In genomic region chr2:144711546-144712276, GRCh38 we compare ENCODE assay signal across 20 cellular contexts.
DNase-seq lines count a peak whose midpoint lies in the region; ATAC-seq and TF ChIP-seq lines count a peak whose summit lies in the region.
"Had no signal": no experiment of that assay in that cellular context is flagged by ENCODE, and none has a peak within 500 bp of the region (broad histone marks: within the 10 kb centered on the region; RNA-seq: fewer than 3 reads in every experiment).

No MANE protein-coding gene starts in this region.

- no peaks in the 10 kb centered on the region for H3K9me1 ChIP-seq in IMR-90 (ENCODE audit: insufficient read depth, low read length)

- H2AFZ ChIP-seq in IMR-90 (replicated peaks; ENCODE audit: low read length, poor library complexity) = no peak overlapping the region

- H3K36me3 ChIP-seq in IMR-90 (ENCODE audit: control insufficient read depth, insufficient read depth, low read length) = no peaks in the 10 kb centered on the region
- no peaks in the 10 kb centered on the region for H3K36me3 ChIP-seq in heart right ventricle

- no peak for DNase-seq in IMR-90
- peak; percentile 33 for DNase-seq in RPMI7951 (ENCODE audit: low read depth)
- DNase-seq in foreskin melanocyte = peak; percentile 92
- DNase-seq in sciatic nerve (ENCODE audit: low spot score) = no peak
- DNase-seq in T-helper 2 cell = no peak
- DNase-seq in heart right ventricle = no peak
- no peak for DNase-seq in activated naive CD4-positive, alpha-beta T cell treated with anti-CD3 and anti-CD28 coated beads, Interleukin-2, amount 10 ng/mL, durations not matched to agents 7 days and 5 days
- DNase-seq: activated CD4-positive, alpha-beta T cell treated with anti-CD3 and anti-CD28 coated beads for 36 hours; activated gamma-delta T cell treated with Interleukin-2 at 50 U/mL for 16 hours; anterior cingulate cortex; COR-L47; GDM1; H7; immature natural killer cell; NCI-H2081 treated with DMSO at 0.1 percent for 48 hours; stimulated activated CD4-positive, alpha-beta T cell treated with anti-CD3 and anti-CD28 coated beads, Interleukin-4, amount 100 ng/mL, for 1 hour had no signal

- no peaks in the 10 kb centered on the region for H3K27me3 Mint-ChIP-seq in activated naive CD4-positive, alpha-beta T cell treated with anti-CD3 and anti-CD28 coated beads, Interleukin-2, amount 10 ng/mL, durations not matched to agents 7 days and 5 days

- no peaks in the 10 kb centered on the region for H3K36me3 Mint-ChIP-seq in activated naive CD4-positive, alpha-beta T cell treated with anti-CD3 and anti-CD28 coated beads, Interleukin-2, amount 10 ng/mL, durations not matched to agents 7 days and 5 days

- ATAC-seq in IMR-90 (ENCODE audit: low read depth) (no peak), sciatic nerve (peak; percentile 49), HG02623 (IDR thresholded peaks at IDR 0.05; ENCODE audit: unreplicated experiment) (no peak), heart right ventricle (no peak)
- ATAC-seq: activated CD4-positive, alpha-beta T cell treated with anti-CD3 and anti-CD28 coated beads for 36 hours had no signal

- H3K9me3 Mint-ChIP-seq in activated naive CD4-positive, alpha-beta T cell treated with anti-CD3 and anti-CD28 coated beads, Interleukin-2, amount 10 ng/mL, durations not matched to agents 7 days and 5 days = no peaks in the 10 kb centered on the region
- H3K9me3 Mint-ChIP-seq: T-helper 2 cell treated with Interferon-gamma antibody and Interleukin-4, amounts not matched to agents 5 μg/mL and 100 μg/mL, for 36 hours had no signal

- no peaks in the 10 kb centered on the region for H3K79me1 ChIP-seq in IMR-90 (ENCODE audit: low read depth in 1 of 2, low read length in 2 of 2)

- H3K4me3 Mint-ChIP-seq in activated naive CD4-positive, alpha-beta T cell treated with anti-CD3 and anti-CD28 coated beads, Interleukin-2, amount 10 ng/mL, durations not matched to agents 7 days and 5 days = no peak overlapping the region
- H3K4me3 Mint-ChIP-seq: activated CD4-positive, alpha-beta T cell treated with anti-CD3 and anti-CD28 coated beads for 36 hours; immature natural killer cell; T-helper 2 cell treated with Interferon-gamma antibody and Interleukin-4, amounts not matched to agents 5 μg/mL and 100 μg/mL, for 36 hours had no signal

- WGBS in IMR-90 (ENCODE audit: extremely low coverage in 2 of 2, insufficient read length in 1 of 2), 2 experiments = 100% methylated on average over 2 of the region's 8 CpGs; no CpG with 5 or more reads in 1 of the 2 experiments
- WGBS in heart right ventricle, 2 donors = 86 to 93% methylated on average over 8 of the region's 8 CpGs

- CTCF ChIA-PET in IMR-90 (lab: Yijun Ruan, JAX) = interaction anchor here (0.6 to 1.1 kb wide), 2 partner anchors 119 to 1536 kb away, joined by 3 to 4 read pairs; no protein-coding TSS in a partner anchor
- CTCF ChIA-PET in activated naive CD4-positive, alpha-beta T cell treated with anti-CD3 and anti-CD28 coated beads, Interleukin-2, amount 10 ng/mL, durations not matched to agents 7 days and 5 days (lab: Charles Lee) = no interaction called here

- no peak overlapping the region for H3K14ac ChIP-seq in IMR-90 (replicated peaks; ENCODE audit: low read depth, low read length)

- H2BK120ac ChIP-seq in IMR-90 (ENCODE audit: low read depth, low read length) = peak overlapping the region; percentile 28

- TF ChIP-seq CTCF in IMR-90 (conservative IDR thresholded peaks at IDR 0.05; ENCODE audit: low read depth, low read length) (no peak), heart right ventricle (IDR thresholded peaks at IDR 0.05) (no peak)

- H2BK5ac ChIP-seq in IMR-90 (ENCODE audit: low read depth, low read length, poor library complexity, severe bottlenecking) = no peak overlapping the region

- H4K20me1 ChIP-seq in IMR-90 (ENCODE audit: insufficient read depth, low read length) = no peaks in the 10 kb centered on the region

- 0 out of 3 replicates have a peak overlapping the region, but pooled peaks have one; percentile 14 for H2BK15ac ChIP-seq in IMR-90 (ENCODE audit: low read depth, low read length)

- H4K5ac ChIP-seq in IMR-90 (ENCODE audit: low read depth, low read length) = peak overlapping the region; percentile 72; the same call in 1 of the 2 replicates

- peak overlapping the region; percentile 26; the same call in 1 of the 2 replicates for H3K4me2 ChIP-seq in IMR-90 (ENCODE audit: low read depth, low read length)

- H3K9ac ChIP-seq in IMR-90 (ENCODE audit: low read depth, low read length) = no peak overlapping the region

- no peak overlapping the region for H3K23ac ChIP-seq in IMR-90 (ENCODE audit: low read depth, low read length)

- H2AK9ac ChIP-seq in IMR-90 (replicated peaks; ENCODE audit: low read depth, low read length, poor library complexity) = no peak overlapping the region

- H3K9me3 ChIP-seq in IMR-90 (ENCODE audit: control insufficient read depth, insufficient read depth, low read length) (no peaks in the 10 kb centered on the region), heart right ventricle (no peaks in the 10 kb centered on the region)

- no peaks in the 10 kb centered on the region for H3K4me1 Mint-ChIP-seq in activated naive CD4-positive, alpha-beta T cell treated with anti-CD3 and anti-CD28 coated beads, Interleukin-2, amount 10 ng/mL, durations not matched to agents 7 days and 5 days
- H3K4me1 Mint-ChIP-seq: activated CD4-positive, alpha-beta T cell treated with anti-CD3 and anti-CD28 coated beads for 36 hours had no signal

- H3K56ac ChIP-seq in IMR-90 (ENCODE audit: extremely low read depth, insufficient read depth, low read length) = no peak overlapping the region

- H3K4me1 ChIP-seq in IMR-90 (ENCODE audit: control insufficient read depth, insufficient read depth, low read length) (peaks cover 4% of the 10 kb centered on the region), heart right ventricle (peaks cover 0 to 15% (median 10%) of the 10 kb centered on the region in 9 donors)

- H3K27ac Mint-ChIP-seq in activated naive CD4-positive, alpha-beta T cell treated with anti-CD3 and anti-CD28 coated beads, Interleukin-2, amount 10 ng/mL, durations not matched to agents 7 days and 5 days = no peak overlapping the region
- H3K27ac Mint-ChIP-seq: activated CD4-positive, alpha-beta T cell treated with anti-CD3 and anti-CD28 coated beads for 36 hours; immature natural killer cell; T-helper 2 cell treated with Interferon-gamma antibody and Interleukin-4, amounts not matched to agents 5 μg/mL and 100 μg/mL, for 36 hours had no signal

- H3K4ac ChIP-seq in IMR-90 (ENCODE audit: low read depth, low read length) = no peak overlapping the region

- in situ Hi-C loops in IMR-90 (cut with MboI; ENCODE audit: low sequenced_read_pairs) = no loop called here

- no peak overlapping the region for H4K91ac ChIP-seq in IMR-90 (ENCODE audit: insufficient read depth, low read depth, low read length)

- H3K27ac ChIP-seq in IMR-90 (ENCODE audit: insufficient read depth, low read length) (peak overlapping the region; percentile 55; the same call in 1 of the 2 replicates), heart right ventricle (no peak overlapping the region)
- H3K27ac ChIP-seq: epithelial cell of prostate had no signal

- no peaks in the 10 kb centered on the region for H3K27me3 ChIP-seq in IMR-90 (ENCODE audit: control insufficient read depth, insufficient read depth, low read length)
- H3K27me3 ChIP-seq in heart right ventricle = no peaks in the 10 kb centered on the region

- H2BK20ac ChIP-seq in IMR-90 (ENCODE audit: low read depth, low read length) = peak overlapping the region; percentile 31; the same call in 1 of the 2 replicates

- no peak for TF ChIP-seq POLR2A in IMR-90 (IDR thresholded peaks at IDR 0.05; ENCODE audit: low read depth, low read length)

- H3K4me3 ChIP-seq in IMR-90 (ENCODE audit: insufficient read depth, low read depth, low read length) (no peak overlapping the region), heart right ventricle (no peak overlapping the region)
- H3K4me3 ChIP-seq: lung had no signal

- H3K18ac ChIP-seq in IMR-90 (ENCODE audit: low read depth, low read length) = peak overlapping the region; percentile 85

- TF ChIP-seq RAD21 in IMR-90 (IDR thresholded peaks at IDR 0.05; ENCODE audit: low read length) = no peak

- intact Hi-C loops in IMR-90 (cut with micrococcal nuclease) = no loop called here
- intact Hi-C loops in sciatic nerve (cut with DNase I) = no loop called here
- intact Hi-C loops in heart right ventricle (cut with DNase I) = loop anchor here in 1 of 10 donors (10.0 kb wide), 1 partner anchor 187 kb away; the partner anchor contains the start of gene ZEB2

- peak overlapping the region in 1 of 2 experiments; percentile 23; a peak in 1 of 4 replicates for H4K8ac ChIP-seq in IMR-90 (ENCODE audit: low read depth in 2 of 2, low read length in 2 of 2)

- dilution Hi-C loops in IMR-90 (cut with HindIII; ENCODE audit: low sequenced_read_pairs, unreplicated experiment) = no loop called here

- POLR2A ChIA-PET in IMR-90 (lab: Charles Lee; ENCODE audit: unreplicated experiment) = no interaction called here

- H2AK5ac ChIP-seq in IMR-90 (ENCODE audit: low read depth, low read length) = no peak overlapping the region

- BruUV-seq in IMR-90 (replicated peaks; lab: Mats Ljungman, UMichigan) = no TSS peak

TF ChIP-seq in IMR-90, 13 proteins besides CTCF, POLR2A, EP300 and RAD21:
- TF ChIP-seq MAZ (IDR thresholded peaks at IDR 0.05; ENCODE audit: borderline replicate concordance, low read depth, low read length) (no peak), RFX5 (IDR thresholded peaks at IDR 0.05; ENCODE audit: low read depth, low read length) (no peak), CHD1 (IDR thresholded peaks at IDR 0.05; ENCODE audit: low read depth, low read length) (no peak), ELK1 (IDR thresholded peaks at IDR 0.05; ENCODE audit: borderline replicate concordance, low read depth, low read length) (no peak), FOS (IDR thresholded peaks at IDR 0.05; ENCODE audit: low read depth, low read length) (no peak), SMC3 (IDR thresholded peaks at IDR 0.05; ENCODE audit: low read depth, low read length) (no peak), MXI1 (IDR thresholded peaks at IDR 0.05; ENCODE audit: borderline replicate concordance, low read depth, low read length) (no peak), NFE2L2 (IDR thresholded peaks at IDR 0.05; ENCODE audit: low read depth, low read length) (no peak)

Comparison
In these comparisons a context has a peak if more than half of its experiments do, and no peak if none do; other contexts are left out.
1. DNase-seq: peak in RPMI7951 (single experiment) and foreskin melanocyte (single experiment); none in IMR-90 (single experiment), sciatic nerve (single experiment), T-helper 2 cell (0 of 5), heart right ventricle (0 of 2) and activated naive CD4-positive, alpha-beta T cell treated with anti-CD3 and anti-CD28 coated beads, Interleukin-2, amount 10 ng/mL, durations not matched to agents 7 days and 5 days (single experiment).